ENCODE assay signal across 9 cellular contexts in genomic region chr22:27686534-27686933, GRCh38.
DNase-seq lines count a peak whose midpoint lies in the region; ATAC-seq and TF ChIP-seq lines count a peak whose summit lies in the region.
"Had no signal": no experiment of that assay in that cellular context is flagged by ENCODE, and none has a peak within 500 bp of the region (broad histone marks: within the 10 kb centered on the region; RNA-seq: fewer than 3 reads in every experiment).

No MANE protein-coding gene starts in this region.

- H3K27me3 ChIP-seq in ACC112 (ENCODE audit: insufficient read depth, low read length) (no peaks in the 10 kb centered on the region), RWPE2 (ENCODE audit: insufficient read depth, poor library complexity, severe bottlenecking) (no peaks in the 10 kb centered on the region)

- H3K4me1 ChIP-seq in ACC112 (ENCODE audit: control insufficient read depth, insufficient read depth, low read length, unreplicated experiment) = peaks cover 11% of the 10 kb centered on the region
- H3K4me1 ChIP-seq in RWPE2 (ENCODE audit: insufficient read depth, poor library complexity, severe bottlenecking) = no peaks in the 10 kb centered on the region

- no peak for TF ChIP-seq CTCF in RWPE2 (IDR thresholded peaks at IDR 0.05; ENCODE audit: poor library complexity, severe bottlenecking)
- TF ChIP-seq CTCF in fibroblast of villous mesenchyme (IDR thresholded peaks at IDR 0.05; ENCODE audit: insufficient read depth, low read depth, low read length) = no peak

- H3K36me3 Mint-ChIP-seq in activated T-helper 1 cell treated with anti-CD3 and anti-CD28 coated beads, Interleukin-12 subunit alpha, Interleukin-12 subunit beta, Interleukin-2, Interleukin-4 antibody, amounts not matched to agents 30 ng/mL and 10 ng/mL and 1 ng/mL, durations not matched to agents 14 hours and 24 hours and 36 hours (ENCODE audit: low read depth) = no peaks in the 10 kb centered on the region

- intact Hi-C loops in activated T-helper 1 cell treated with anti-CD3 and anti-CD28 coated beads, Interleukin-12 subunit alpha, Interleukin-12 subunit beta, Interleukin-2, Interleukin-4 antibody, amounts not matched to agents 30 ng/mL and 10 ng/mL and 1 ng/mL, durations not matched to agents 14 hours and 24 hours and 36 hours (cut with micrococcal nuclease) = no loop called here

- no peaks in the 10 kb centered on the region for H3K79me2 ChIP-seq in ACC112 (ENCODE audit: control insufficient read depth, insufficient read depth, low read length, unreplicated experiment)

- H3K4me3 Mint-ChIP-seq in activated T-helper 1 cell treated with anti-CD3 and anti-CD28 coated beads, Interleukin-12 subunit alpha, Interleukin-12 subunit beta, Interleukin-2, Interleukin-4 antibody, amounts not matched to agents 30 ng/mL and 10 ng/mL and 1 ng/mL, durations not matched to agents 14 hours and 24 hours and 36 hours = no peak overlapping the region

- no peaks in the 10 kb centered on the region for H3K27me3 Mint-ChIP-seq in activated T-helper 1 cell treated with anti-CD3 and anti-CD28 coated beads, Interleukin-12 subunit alpha, Interleukin-12 subunit beta, Interleukin-2, Interleukin-4 antibody, amounts not matched to agents 30 ng/mL and 10 ng/mL and 1 ng/mL, durations not matched to agents 14 hours and 24 hours and 36 hours (ENCODE audit: insufficient read depth)

- peak overlapping the region; percentile 18 for H2AFZ ChIP-seq in ACC112 (ENCODE audit: low read length, unreplicated experiment)

- H3K36me3 ChIP-seq in ACC112 (ENCODE audit: insufficient read depth, low read length) = no peaks in the 10 kb centered on the region
- no peaks in the 10 kb centered on the region for H3K36me3 ChIP-seq in RWPE2 (ENCODE audit: low read depth)

- H3K27ac Mint-ChIP-seq in activated T-helper 1 cell treated with anti-CD3 and anti-CD28 coated beads, Interleukin-12 subunit alpha, Interleukin-12 subunit beta, Interleukin-2, Interleukin-4 antibody, amounts not matched to agents 30 ng/mL and 10 ng/mL and 1 ng/mL, durations not matched to agents 14 hours and 24 hours and 36 hours = no peak overlapping the region

- no peak overlapping the region for H3K4me3 ChIP-seq in ACC112 (ENCODE audit: low read depth, low read length)
- H3K4me3 ChIP-seq in RWPE2 (ENCODE audit: severe bottlenecking) = no peak overlapping the region
- no peak overlapping the region for H3K4me3 ChIP-seq in fibroblast of villous mesenchyme (ENCODE audit: low read depth, low read length)

- DNase-seq in RWPE2 (ENCODE audit: low spot score) (no peak), fibroblast of villous mesenchyme (ENCODE audit: low read depth) (peak; percentile 90), non-pigmented ciliary epithelial cell (ENCODE audit: low read depth) (peak; percentile 32), T-helper 1 cell (no peak)
- DNase-seq in activated T-helper 1 cell treated with anti-CD3 and anti-CD28 coated beads, Interleukin-12 subunit alpha, Interleukin-12 subunit beta, Interleukin-2, Interleukin-4 antibody, amounts not matched to agents 30 ng/mL and 10 ng/mL and 1 ng/mL, durations not matched to agents 14 hours and 24 hours and 36 hours (ENCODE audit: low spot score) = no peak

- peaks cover 2% of the 10 kb centered on the region for H3K9me3 ChIP-seq in RWPE2 (ENCODE audit: severe bottlenecking)

- H3K27ac ChIP-seq in ACC112 (ENCODE audit: low read depth, low read length) = peak overlapping the region; percentile 77
- H3K27ac ChIP-seq in RWPE2 (ENCODE audit: poor library complexity, severe bottlenecking) = no peak overlapping the region
- H3K27ac ChIP-seq: C4-2B had no signal

- peak; percentile 25; the same call in 1 of the 3 replicates for ATAC-seq in RWPE2 (ENCODE audit: low read depth)
- no peak for ATAC-seq in HG02678 (IDR thresholded peaks at IDR 0.05; ENCODE audit: unreplicated experiment)
- no peak for ATAC-seq in GM19463 (IDR thresholded peaks at IDR 0.05; ENCODE audit: unreplicated experiment)

- H3K4me1 Mint-ChIP-seq in activated T-helper 1 cell treated with anti-CD3 and anti-CD28 coated beads, Interleukin-12 subunit alpha, Interleukin-12 subunit beta, Interleukin-2, Interleukin-4 antibody, amounts not matched to agents 30 ng/mL and 10 ng/mL and 1 ng/mL, durations not matched to agents 14 hours and 24 hours and 36 hours (ENCODE audit: low read depth) = no peaks in the 10 kb centered on the region

- no peaks in the 10 kb centered on the region for H3K9me3 Mint-ChIP-seq in activated T-helper 1 cell treated with anti-CD3 and anti-CD28 coated beads, Interleukin-12 subunit alpha, Interleukin-12 subunit beta, Interleukin-2, Interleukin-4 antibody, amounts not matched to agents 30 ng/mL and 10 ng/mL and 1 ng/mL, durations not matched to agents 14 hours and 24 hours and 36 hours

Comparison
In these comparisons a context has a peak if more than half of its experiments do, and no peak if none do; other contexts are left out.
1. DNase-seq: peak in fibroblast of villous mesenchyme (single experiment) and non-pigmented ciliary epithelial cell (single experiment); none in RWPE2 (single experiment), T-helper 1 cell (0 of 5) and activated T-helper 1 cell treated with anti-CD3 and anti-CD28 coated beads, Interleukin-12 subunit alpha, Interleukin-12 subunit beta, Interleukin-2, Interleukin-4 antibody, amounts not matched to agents 30 ng/mL and 10 ng/mL and 1 ng/mL, durations not matched to agents 14 hours and 24 hours and 36 hours (single experiment).